ENCODE assay signal across 14 cellular contexts in the genomic region with DNA sequence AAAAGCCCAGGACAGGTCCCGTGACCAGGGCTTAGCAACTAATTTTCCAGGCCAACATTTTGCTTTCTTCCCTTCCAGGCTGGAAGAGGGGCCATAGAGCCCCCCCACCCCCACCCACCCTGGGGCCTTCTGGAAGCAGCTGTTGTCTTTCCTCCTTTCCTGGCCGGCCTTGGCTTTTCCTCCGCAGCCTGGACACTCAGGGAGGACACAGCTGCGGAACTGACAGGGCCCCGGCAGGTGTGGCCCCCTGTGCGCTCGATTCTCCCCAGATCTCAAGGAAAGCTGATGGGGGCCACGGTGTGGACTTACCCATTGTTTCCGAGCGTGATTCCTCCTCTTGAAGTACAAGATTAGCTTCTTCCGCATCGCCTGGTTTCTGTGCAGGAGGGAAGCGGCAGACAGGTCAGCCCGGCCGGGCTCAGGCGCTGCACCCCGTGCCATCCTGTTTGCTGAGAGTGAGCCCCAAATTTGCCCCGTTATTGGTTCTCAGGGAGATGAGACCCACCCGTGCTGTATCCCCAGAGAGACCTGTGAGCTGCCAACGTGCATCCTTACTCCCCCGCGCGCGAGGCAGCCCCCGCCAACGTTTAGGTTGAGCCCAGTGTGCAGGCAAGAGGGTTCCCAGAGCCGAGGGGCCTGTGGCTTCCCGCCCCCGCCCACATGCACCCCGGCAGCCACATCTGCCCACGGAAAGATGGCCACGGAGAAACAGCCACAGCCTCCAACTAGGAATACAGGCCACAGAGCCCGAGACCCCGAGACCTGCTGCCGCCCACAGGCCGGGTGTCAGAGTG.
DNase-seq lines count a peak whose midpoint lies in the region; ATAC-seq and TF ChIP-seq lines count a peak whose summit lies in the region.
"Had no signal": no experiment of that assay in that cellular context is flagged by ENCODE, and none has a peak within 500 bp of the region (broad histone marks: within the 10 kb centered on the region; RNA-seq: fewer than 3 reads in every experiment).

No MANE protein-coding gene starts in this region.

- no peak overlapping the region for H2AFZ ChIP-seq in neural progenitor cell (replicated peaks)

- H3F3A ChIP-seq in neural progenitor cell (ENCODE audit: low read depth), result peaks cover 73% of the 10 kb centered on the region

- H3K4me3 ChIP-seq in H7 (ENCODE audit: insufficient read depth, low read depth, low read length) (no peak overlapping the region), neural progenitor cell (no peak overlapping the region)
- H3K4me3 ChIP-seq: ovary had no signal

- H3K4me1 ChIP-seq in neural progenitor cell, result peaks cover 34% of the 10 kb centered on the region

- H3K79me2 ChIP-seq in neural progenitor cell (ENCODE audit: low read depth), result peaks cover 8% of the 10 kb centered on the region

- intact Hi-C loops in CD14-positive monocyte (cut with micrococcal nuclease), result loop anchor here in 1 of 2 donors (5.0 kb wide), 1 partner anchor 34 kb away; no protein-coding TSS in a partner anchor

- peak overlapping the region; percentile 79 for H3K27ac ChIP-seq in neural progenitor cell

- no peak overlapping the region for H3K4me2 ChIP-seq in neural progenitor cell

- no peak for DNase-seq in CD14-positive monocyte (ENCODE audit: low spot score)
- DNase-seq in H7, result peak; percentile 74
- no peak for DNase-seq in central memory CD8-positive, alpha-beta T cell (ENCODE audit: low spot score in 2 of 2)
- peak; percentile 59 for DNase-seq in neural progenitor cell (ENCODE audit: low spot score)
- no peak for DNase-seq in NCI-H1105 treated with DMSO at 0.1 percent for 48 hours (lab: John Stamatoyannopoulos, UW)
- DNase-seq in NCI-H226, result no peak
- DNase-seq in central memory CD4-positive, alpha-beta T cell, result no peak
- DNase-seq: cerebellar nuclear complex, HFFc6, NCI-H1048, NCI-H82, ovary had no signal

- peak overlapping the region in 4 of 7 donors; percentile 32 to 66 (median 56) for H3K27ac Mint-ChIP-seq in CD14-positive monocyte
- no peak overlapping the region for H3K27ac Mint-ChIP-seq in central memory CD8-positive, alpha-beta T cell (ENCODE audit: low read depth)
- H3K27ac Mint-ChIP-seq in neural progenitor cell, result peak overlapping the region; percentile 89
- H3K27ac Mint-ChIP-seq: HFFc6; memory B cell; stimulated activated naive CD8-positive, alpha-beta T cell treated with anti-CD3 and anti-CD28 coated beads, Interleukin-15, Interleukin-2, amounts not matched to agents 100 ng/mL and 50 ng/mL, for 24 hours had no signal

- H3K4me3 Mint-ChIP-seq in CD14-positive monocyte (no peak overlapping the region), neural progenitor cell (peak overlapping the region; percentile 13)
- H3K4me3 Mint-ChIP-seq in central memory CD8-positive, alpha-beta T cell, result no peak overlapping the region
- H3K4me3 Mint-ChIP-seq: HFFc6; memory B cell; stimulated activated naive CD8-positive, alpha-beta T cell treated with anti-CD3 and anti-CD28 coated beads, Interleukin-15, Interleukin-2, amounts not matched to agents 100 ng/mL and 50 ng/mL, for 24 hours had no signal

- H3K4me1 Mint-ChIP-seq in CD14-positive monocyte (peaks cover 6% of the 10 kb centered on the region), neural progenitor cell (peaks cover 50% of the 10 kb centered on the region)
- H3K4me1 Mint-ChIP-seq in central memory CD8-positive, alpha-beta T cell, result peaks cover 31% of the 10 kb centered on the region

- H3K9ac ChIP-seq in neural progenitor cell, result no peak overlapping the region

- H3K36me3 Mint-ChIP-seq in CD14-positive monocyte, result peaks cover 37 to 48% of the 10 kb centered on the region in 2 donors
- peaks cover 9% of the 10 kb centered on the region for H3K36me3 Mint-ChIP-seq in central memory CD8-positive, alpha-beta T cell (ENCODE audit: insufficient read depth)
- no peaks in the 10 kb centered on the region for H3K36me3 Mint-ChIP-seq in neural progenitor cell

- H3K27me3 ChIP-seq in H7 (ENCODE audit: control insufficient read depth, insufficient read depth, low read length), result no peaks in the 10 kb centered on the region
- no peaks in the 10 kb centered on the region for H3K27me3 ChIP-seq in neural progenitor cell
- H3K27me3 ChIP-seq: ovary had no signal

- peaks cover 0 to 6% (median 0%) of the 10 kb centered on the region in 3 donors for H3K27me3 Mint-ChIP-seq in CD14-positive monocyte (ENCODE audit: low read depth in 3 of 3)
- H3K27me3 Mint-ChIP-seq in central memory CD8-positive, alpha-beta T cell, result no peaks in the 10 kb centered on the region
- H3K27me3 Mint-ChIP-seq in neural progenitor cell (ENCODE audit: insufficient read depth, low read depth), result peaks cover 9% of the 10 kb centered on the region
- H3K27me3 Mint-ChIP-seq: memory B cell; stimulated activated naive CD8-positive, alpha-beta T cell treated with anti-CD3 and anti-CD28 coated beads, Interleukin-15, Interleukin-2, amounts not matched to agents 100 ng/mL and 50 ng/mL, for 24 hours had no signal

- H3K9me3 Mint-ChIP-seq in CD14-positive monocyte (no peaks in the 10 kb centered on the region), neural progenitor cell (no peaks in the 10 kb centered on the region)
- H3K9me3 Mint-ChIP-seq in central memory CD8-positive, alpha-beta T cell, result no peaks in the 10 kb centered on the region
- H3K9me3 Mint-ChIP-seq: HFFc6; memory B cell; stimulated activated naive CD8-positive, alpha-beta T cell treated with anti-CD3 and anti-CD28 coated beads, Interleukin-15, Interleukin-2, amounts not matched to agents 100 ng/mL and 50 ng/mL, for 24 hours had no signal

- peaks cover 57% of the 10 kb centered on the region for H4K20me1 ChIP-seq in neural progenitor cell (ENCODE audit: low read depth)

- ATAC-seq in central memory CD8-positive, alpha-beta T cell (replicated peaks; ENCODE audit: extremely low read depth, poor library complexity, severe bottlenecking), result peak; percentile 40

- TF ChIP-seq CTCF in CD14-positive monocyte (IDR thresholded peaks at IDR 0.05), result no peak
- no peak for TF ChIP-seq CTCF in neural progenitor cell (IDR thresholded peaks at IDR 0.05)

- H3K9me3 ChIP-seq in neural progenitor cell (ENCODE audit: low read depth), result no peaks in the 10 kb centered on the region
- H3K9me3 ChIP-seq: ovary had no signal

- H3K36me3 ChIP-seq in H7 (replicated peaks; ENCODE audit: control insufficient read depth, insufficient read depth, low read length) (peaks cover 2% of the 10 kb centered on the region), neural progenitor cell (no peaks in the 10 kb centered on the region)
- H3K36me3 ChIP-seq: ovary had no signal

Comparison
In these comparisons a context has a peak if more than half of its experiments do, and no peak if none do; other contexts are left out.
1. DNase-seq: peak in H7 (single experiment) and neural progenitor cell (single experiment); none in CD14-positive monocyte (single experiment), central memory CD8-positive, alpha-beta T cell (0 of 2), NCI-H1105 treated with DMSO at 0.1 percent for 48 hours (single experiment), NCI-H226 (single experiment) and central memory CD4-positive, alpha-beta T cell (single experiment).